ENCODE assay signal across 22 cellular contexts in the genomic region with DNA sequence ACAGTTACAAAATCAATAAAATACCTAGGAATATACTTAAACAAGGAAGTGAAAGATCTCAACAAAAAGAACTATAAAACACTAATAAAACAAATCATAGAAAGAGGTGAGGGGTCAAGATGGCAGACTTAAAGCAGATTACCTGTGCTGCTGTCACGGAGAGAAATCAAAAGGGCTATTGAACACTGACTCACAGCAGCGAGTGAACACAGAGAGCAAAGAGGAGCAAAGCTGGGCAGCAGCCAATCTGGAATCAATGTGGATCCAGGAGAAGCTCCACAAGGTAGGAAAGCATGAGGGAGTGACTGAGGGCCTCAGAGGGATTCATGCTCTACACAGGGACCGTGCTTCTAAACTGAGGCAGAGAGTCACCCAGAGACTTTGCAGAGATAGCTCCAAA.
"Had no signal": no experiment of that assay in that cellular context is flagged by ENCODE, and none has a peak within 500 bp of the region (broad histone marks: within the 10 kb centered on the region; RNA-seq: fewer than 3 reads in every experiment).

No MANE protein-coding gene starts in this region.

- H3K9me3 ChIP-seq: gastrocnemius medialis, pancreas, psoas muscle, tibial artery had no signal

- H3K36me3 ChIP-seq: esophagus squamous epithelium, gastrocnemius medialis, pancreas, right atrium auricular region, tibial artery had no signal

- H3K4me3 Mint-ChIP-seq: activated CD4-positive, alpha-beta T cell treated with anti-CD3 and anti-CD28 coated beads, Interleukin-2, amount 10 ng/mL, durations not matched to agents 7 days and 5 days; activated CD8-positive, alpha-beta T cell treated with anti-CD3 and anti-CD28 coated beads, Interleukin-2, amount 10 ng/mL, durations not matched to agents 7 days and 5 days; activated naive CD8-positive, alpha-beta T cell treated with anti-CD3 and anti-CD28 coated beads, Interleukin-2, amount 50 U/mL, for 24 hours; activated T-helper 1 cell treated with anti-CD3 and anti-CD28 coated beads, Interleukin-12 subunit alpha, Interleukin-12 subunit beta, Interleukin-2, Interleukin-4 antibody, amounts not matched to agents 30 ng/mL and 10 ng/mL and 1 ng/mL, durations not matched to agents 14 hours and 24 hours and 36 hours; memory B cell; nephron progenitor cell; stimulated activated naive CD8-positive, alpha-beta T cell treated with anti-CD3 and anti-CD28 coated beads, Interleukin-15, Interleukin-2, amounts not matched to agents 100 ng/mL and 50 ng/mL, for 24 hours had no signal

- H3K27me3 Mint-ChIP-seq: activated CD4-positive, alpha-beta T cell treated with anti-CD3 and anti-CD28 coated beads, Interleukin-2, amount 10 ng/mL, durations not matched to agents 7 days and 5 days; activated naive CD8-positive, alpha-beta T cell treated with anti-CD3 and anti-CD28 coated beads, Interleukin-2, amount 50 U/mL, for 24 hours; stimulated activated naive CD8-positive, alpha-beta T cell treated with anti-CD3 and anti-CD28 coated beads, Interleukin-15, Interleukin-2, amounts not matched to agents 100 ng/mL and 50 ng/mL, for 24 hours had no signal

- H3K4me1 ChIP-seq: esophagus squamous epithelium, gastrocnemius medialis, pancreas, psoas muscle, right atrium auricular region, tibial artery had no signal

- H3K27ac Mint-ChIP-seq: activated CD4-positive, alpha-beta T cell treated with anti-CD3 and anti-CD28 coated beads, Interleukin-2, amount 10 ng/mL, durations not matched to agents 7 days and 5 days; activated CD8-positive, alpha-beta T cell treated with anti-CD3 and anti-CD28 coated beads, Interleukin-2, amount 10 ng/mL, durations not matched to agents 7 days and 5 days; activated naive CD8-positive, alpha-beta T cell treated with anti-CD3 and anti-CD28 coated beads, Interleukin-2, amount 50 U/mL, for 24 hours; activated T-helper 1 cell treated with anti-CD3 and anti-CD28 coated beads, Interleukin-12 subunit alpha, Interleukin-12 subunit beta, Interleukin-2, Interleukin-4 antibody, amounts not matched to agents 30 ng/mL and 10 ng/mL and 1 ng/mL, durations not matched to agents 14 hours and 24 hours and 36 hours; memory B cell; nephron progenitor cell; stimulated activated naive CD8-positive, alpha-beta T cell treated with anti-CD3 and anti-CD28 coated beads, Interleukin-15, Interleukin-2, amounts not matched to agents 100 ng/mL and 50 ng/mL, for 24 hours had no signal

- H3K4me1 Mint-ChIP-seq: activated CD4-positive, alpha-beta T cell treated with anti-CD3 and anti-CD28 coated beads, Interleukin-2, amount 10 ng/mL, durations not matched to agents 7 days and 5 days; activated naive CD8-positive, alpha-beta T cell treated with anti-CD3 and anti-CD28 coated beads, Interleukin-2, amount 50 U/mL, for 24 hours; memory B cell had no signal

- DNase-seq: activated CD4-positive, alpha-beta T cell treated with anti-CD3 and anti-CD28 coated beads, Interleukin-2, amount 10 ng/mL, durations not matched to agents 7 days and 5 days; activated CD4-positive, CD25-positive, alpha-beta regulatory T cell treated with anti-CD3 and anti-CD28 coated beads, Interleukin-2, amount 50 U/mL, for 72 hours; activated CD8-positive, alpha-beta T cell treated with anti-CD3 and anti-CD28 coated beads, Interleukin-2, amount 10 ng/mL, durations not matched to agents 7 days and 5 days; activated gamma-delta T cell; activated naive CD4-positive, alpha-beta T cell treated with anti-CD3 and anti-CD28 coated beads, Interleukin-2, amount 50 U/mL, for 16 hours; activated naive CD8-positive, alpha-beta T cell treated with anti-CD3 and anti-CD28 coated beads, Interleukin-2, amount 50 U/mL, for 24 hours; cerebellar nuclear complex; esophagus squamous epithelium; gastrocnemius medialis; hippocampal formation; nephron progenitor cell; psoas muscle; stimulated activated CD4-positive, alpha-beta T cell treated with anti-CD3 and anti-CD28 coated beads, Interleukin-1b, Interleukin-23, amount 100 ng/mL, for 48 hours; substantia nigra; tibial artery had no signal

- H3K27ac ChIP-seq: coronary artery, esophagus squamous epithelium, gastrocnemius medialis, pancreas, psoas muscle, right atrium auricular region, tibial artery, VCaP had no signal

- H3K4me3 ChIP-seq: coronary artery, esophagus squamous epithelium, gastrocnemius medialis, pancreas, psoas muscle, right atrium auricular region, tibial artery had no signal

- FAIRE-seq: pancreas had no signal

- H3K27me3 ChIP-seq: esophagus squamous epithelium, gastrocnemius medialis, right atrium auricular region, tibial artery had no signal
